Comparison of ENCODE assay signal across 8 cellular contexts in the genomic region with DNA sequence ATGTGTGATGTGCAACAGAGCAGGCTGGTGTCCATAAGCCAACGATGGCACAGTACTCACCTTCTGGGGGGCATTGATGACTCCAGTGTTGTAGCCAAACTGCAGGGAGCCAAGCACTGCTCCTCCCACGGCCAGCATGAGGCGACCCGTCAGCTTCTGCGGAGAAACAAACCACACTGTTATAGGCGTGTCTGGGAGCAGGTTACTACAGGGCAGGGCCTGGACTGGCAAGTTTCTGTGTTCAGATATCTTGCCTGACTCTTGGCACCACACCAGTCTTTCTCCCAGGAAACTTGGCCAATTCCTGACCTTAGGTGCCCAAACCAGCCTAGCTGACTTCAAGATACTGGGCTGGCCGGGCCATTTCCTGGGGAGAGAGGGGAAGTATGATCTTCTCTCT. TPM values are rescaled to one million over a fixed set of nuclear protein-coding genes. Genes with fewer than 3 reads are reported as not detected.
A peak's percentile ranks its signal among the peaks of the same experiment; 100 is the strongest.
DNase-seq lines count a peak whose midpoint lies in the region; ATAC-seq, FAIRE-seq and TF ChIP-seq lines count a peak whose summit lies in the region.

No MANE protein-coding gene starts in this region.

- no peaks in the 10 kb centered on the region for H3K27me3 Mint-ChIP-seq in activated T-helper 2 cell treated with anti-CD3 and anti-CD28 coated beads, Interferon-gamma antibody, Interleukin-2, Interleukin-4, amounts not matched to agents 10 μg/mL and 5 μg/mL and 100 μg/mL, durations not matched to agents 14 hours and 24 hours and 36 hours (ENCODE audit: low read depth)

- H3K9me1 ChIP-seq in keratinocyte (ENCODE audit: control insufficient read depth, extremely low read depth, insufficient read depth, low read length), result peaks cover 2% of the 10 kb centered on the region

- peaks cover 26 to 53% of the 10 kb centered on the region in 2 experiments for H3K36me3 ChIP-seq in keratinocyte (ENCODE audit: control insufficient read depth in 2 of 2, extremely low read depth in 1 of 2, insufficient read depth in 2 of 2, low read length in 2 of 2)
- peaks cover 5% of the 10 kb centered on the region for H3K36me3 ChIP-seq in suprapubic skin

- H4K20me1 ChIP-seq in keratinocyte (ENCODE audit: control insufficient read depth, extremely low read depth, insufficient read depth, low read length), result peaks cover 16% of the 10 kb centered on the region

- H3K27ac ChIP-seq in keratinocyte (ENCODE audit: control insufficient read depth, insufficient read depth, low read length) (peak overlapping the region; percentile 84), suprapubic skin (peak overlapping the region; percentile 83)

- TF ChIP-seq CTCF in keratinocyte (optimal IDR thresholded peaks at IDR 0.05 in 1 of 3, IDR thresholded peaks at IDR 0.05 in 1 of 3, conservative IDR thresholded peaks at IDR 0.05 in 1 of 3; ENCODE audit: extremely low read depth in 1 of 3, insufficient read depth in 2 of 3, low read length in 3 of 3) (no peak), suprapubic skin (IDR thresholded peaks at IDR 0.05) (no peak)

- peaks cover 72% of the 10 kb centered on the region for H3K79me2 ChIP-seq in keratinocyte (ENCODE audit: control insufficient read depth, insufficient read depth, low read length)

- WGBS in suprapubic skin, result 61% methylated on average over 7 of the region's 7 CpGs

- no peaks in the 10 kb centered on the region for H3K9me3 ChIP-seq in keratinocyte (ENCODE audit: control insufficient read depth, low read depth, low read length)
- no peaks in the 10 kb centered on the region for H3K9me3 ChIP-seq in suprapubic skin

- TF ChIP-seq POLR2A in suprapubic skin (IDR thresholded peaks at IDR 0.05) (no peak), GM18505 (IDR thresholded peaks at IDR 0.05; ENCODE audit: borderline replicate concordance, extremely low read depth, insufficient read depth, insufficient read length) (no peak)

- H3K4me1 ChIP-seq in keratinocyte (ENCODE audit: control insufficient read depth, extremely low read depth, insufficient read depth, low read length), result peaks cover 100% of the 10 kb centered on the region
- H3K4me1 ChIP-seq in suprapubic skin, result peaks cover 98% of the 10 kb centered on the region

- peak overlapping the region; percentile 58 for H3K4me2 ChIP-seq in keratinocyte (ENCODE audit: control insufficient read depth, extremely low read depth, insufficient read depth, low read depth, low read length)

- peak; percentile 91 for FAIRE-seq in keratinocyte (lab: Jason Lieb, UNC)

- H3K4me3 Mint-ChIP-seq in activated T-helper 2 cell treated with anti-CD3 and anti-CD28 coated beads, Interferon-gamma antibody, Interleukin-2, Interleukin-4, amounts not matched to agents 10 μg/mL and 5 μg/mL and 100 μg/mL, durations not matched to agents 14 hours and 24 hours and 36 hours (ENCODE audit: low read depth), result no peak overlapping the region

- H3K27me3 ChIP-seq in keratinocyte (ENCODE audit: control insufficient read depth, extremely low read depth, insufficient read depth, low read length) (no peaks in the 10 kb centered on the region), suprapubic skin (no peaks in the 10 kb centered on the region)

- dilution Hi-C loops in keratinocyte (cut with MboI; ENCODE audit: extremely low pct_ligation_motif_present, low sequenced_read_pairs), result no loop called here

- peak overlapping the region; percentile 55 for H3K9ac ChIP-seq in keratinocyte (ENCODE audit: control insufficient read depth, extremely low read depth, insufficient read depth, low read length)

- no peaks in the 10 kb centered on the region for H3K9me3 Mint-ChIP-seq in activated T-helper 2 cell treated with anti-CD3 and anti-CD28 coated beads, Interferon-gamma antibody, Interleukin-2, Interleukin-4, amounts not matched to agents 10 μg/mL and 5 μg/mL and 100 μg/mL, durations not matched to agents 14 hours and 24 hours and 36 hours

- peaks cover 89% of the 10 kb centered on the region for H3K4me1 Mint-ChIP-seq in activated T-helper 2 cell treated with anti-CD3 and anti-CD28 coated beads, Interferon-gamma antibody, Interleukin-2, Interleukin-4, amounts not matched to agents 10 μg/mL and 5 μg/mL and 100 μg/mL, durations not matched to agents 14 hours and 24 hours and 36 hours (ENCODE audit: low read depth)

- H3K36me3 Mint-ChIP-seq in activated T-helper 2 cell treated with anti-CD3 and anti-CD28 coated beads, Interferon-gamma antibody, Interleukin-2, Interleukin-4, amounts not matched to agents 10 μg/mL and 5 μg/mL and 100 μg/mL, durations not matched to agents 14 hours and 24 hours and 36 hours (ENCODE audit: low read depth), result peaks cover 86% of the 10 kb centered on the region

- no peak overlapping the region for H3K4me3 ChIP-seq in keratinocyte (ENCODE audit: control insufficient read depth in 2 of 3, extremely low read depth in 1 of 3, insufficient read depth in 2 of 3, low read depth in 1 of 3, low read length in 3 of 3)
- H3K4me3 ChIP-seq in suprapubic skin, result no peak overlapping the region

- intact Hi-C loops in activated T-helper 2 cell treated with anti-CD3 and anti-CD28 coated beads, Interferon-gamma antibody, Interleukin-2, Interleukin-4, amounts not matched to agents 10 μg/mL and 5 μg/mL and 100 μg/mL, durations not matched to agents 14 hours and 24 hours and 36 hours (cut with micrococcal nuclease), result loop anchor here (1.0 kb wide), 1 partner anchor 8 kb away; no protein-coding TSS in a partner anchor

- peak overlapping the region; percentile 93 for H3K27ac Mint-ChIP-seq in activated T-helper 2 cell treated with anti-CD3 and anti-CD28 coated beads, Interferon-gamma antibody, Interleukin-2, Interleukin-4, amounts not matched to agents 10 μg/mL and 5 μg/mL and 100 μg/mL, durations not matched to agents 14 hours and 24 hours and 36 hours

- DNase-seq in LHCN-M2 (ENCODE audit: low read depth) (peak; percentile 83), keratinocyte (ENCODE audit: low read depth, low spot score) (peak; percentile 86), suprapubic skin (ENCODE audit: low spot score in 2 of 2) (no peak), GOT3 (lab: John Stamatoyannopoulos, UW) (no peak), NCI-H524 treated with DMSO at 0.1 percent for 48 hours (lab: John Stamatoyannopoulos, UW) (no peak), COLO829 (ENCODE audit: low spot score) (no peak)
- DNase-seq in activated T-helper 2 cell treated with anti-CD3 and anti-CD28 coated beads, Interferon-gamma antibody, Interleukin-2, Interleukin-4, amounts not matched to agents 10 μg/mL and 5 μg/mL and 100 μg/mL, durations not matched to agents 14 hours and 24 hours and 36 hours (ENCODE audit: low spot score), result no peak

- no peak overlapping the region for H2AFZ ChIP-seq in keratinocyte (ENCODE audit: control insufficient read depth, low read length)

- no peak for TF ChIP-seq EP300 in suprapubic skin (IDR thresholded peaks at IDR 0.05)

- no peak for ATAC-seq in GM18505 (IDR thresholded peaks at IDR 0.05; ENCODE audit: unreplicated experiment)

RNA-seq across cellular contexts. Expression of a gene that starts 15.5 kb away (rescaled TPM):
- total RNA-seq in LHCN-M2 (2014; rRNA removed), result 244 and 317 TPM in 2 replicates
- 157 TPM for polyA plus RNA-seq in LHCN-M2 (2012)
- 143 and 155 TPM in 2 replicates for total RNA-seq in activated T-helper 2 cell treated with anti-CD3 and anti-CD28 coated beads, Interferon-gamma antibody, Interleukin-2, Interleukin-4, amounts not matched to agents 10 μg/mL and 5 μg/mL and 100 μg/mL, durations not matched to agents 14 hours and 24 hours and 36 hours
- 580 to 1,115 TPM (median 689 TPM) in 3 replicates for polyA plus RNA-seq in keratinocyte
- 202 TPM for polyA plus RNA-seq in keratinocyte (2011; ENCODE audit: low read depth)
- 275 and 321 TPM in 2 replicates for polyA plus RNA-seq in keratinocyte (2011; cell fraction: cytosol; rRNA removed)
- polyA plus RNA-seq in keratinocyte (2011; cell fraction: nucleus; rRNA removed), result 1,814 and 2,318 TPM in 2 replicates
- polyA plus RNA-seq in keratinocyte (2012; ENCODE audit: low replicate concordance), result 844 and 1,046 TPM in 2 replicates
- 817 to 1,377 TPM (median 1,072 TPM) in 3 replicates for polyA minus RNA-seq in keratinocyte
- polyA minus RNA-seq in keratinocyte (2011; cell fraction: cytosol; rRNA and poly(A)+ RNA removed), result 724 TPM
- 1,644 and 2,001 TPM in 2 replicates for polyA minus RNA-seq in keratinocyte (2011; cell fraction: nucleus; rRNA and poly(A)+ RNA removed)
- 1,000 to 10,000 TPM in 1 of 4 donors, 100 to 1,000 TPM in 3; 466 to 1,239 (median 686) TPM for total RNA-seq in suprapubic skin

Comparison
In these comparisons a context has a peak if more than half of its experiments do, and no peak if none do; other contexts are left out.
1. DNase-seq: peak in LHCN-M2 (single experiment) and keratinocyte (single experiment); none in activated T-helper 2 cell treated with anti-CD3 and anti-CD28 coated beads, Interferon-gamma antibody, Interleukin-2, Interleukin-4, amounts not matched to agents 10 μg/mL and 5 μg/mL and 100 μg/mL, durations not matched to agents 14 hours and 24 hours and 36 hours (single experiment), suprapubic skin (0 of 2), GOT3 (single experiment), NCI-H524 treated with DMSO at 0.1 percent for 48 hours (single experiment) and COLO829 (single experiment).